9 cellular contexts compared by ENCODE assay signal in genomic region chr16:56191807-56192643, GRCh38. TPM values are rescaled to one million over a fixed set of nuclear protein-coding genes. Genes with fewer than 3 reads are reported as not detected.
DNase-seq lines count a peak whose midpoint lies in the region; ATAC-seq, FAIRE-seq and TF ChIP-seq lines count a peak whose summit lies in the region.
"Had no signal": no experiment of that assay in that cellular context is flagged by ENCODE, and none has a peak within 500 bp of the region (broad histone marks: within the 10 kb centered on the region; RNA-seq: fewer than 3 reads in every experiment).

No MANE protein-coding gene starts in this region.

- in situ Hi-C loops in transverse colon (cut with MboI; ENCODE audit: low pct_ligation_motif_present in 1 of 4, low pct_unique_long_range_greater_than_20kb in 1 of 4, low sequenced_read_pairs in 3 of 4), result no loop called here

- no peak for FAIRE-seq in astrocyte (lab: Jason Lieb, UNC)

- peaks cover 2% of the 10 kb centered on the region for H3K36me3 Mint-ChIP-seq in activated CD4-positive, alpha-beta T cell treated with anti-CD3 and anti-CD28 coated beads, Interleukin-2, amount 10 ng/mL, durations not matched to agents 24 days and 14 days (ENCODE audit: low read depth)
- H3K36me3 Mint-ChIP-seq in astrocyte (ENCODE audit: low read depth, unreplicated experiment) (no peaks in the 10 kb centered on the region), memory B cell (no peaks in the 10 kb centered on the region)

- ATAC-seq in memory B cell (ENCODE audit: low read depth) (no peak), GM21619 (IDR thresholded peaks at IDR 0.05; ENCODE audit: unreplicated experiment) (no peak)

- peaks cover 6% of the 10 kb centered on the region for H3K9me3 Mint-ChIP-seq in activated CD4-positive, alpha-beta T cell treated with anti-CD3 and anti-CD28 coated beads, Interleukin-2, amount 10 ng/mL, durations not matched to agents 24 days and 14 days
- no peaks in the 10 kb centered on the region for H3K9me3 Mint-ChIP-seq in astrocyte (ENCODE audit: unreplicated experiment)
- H3K9me3 Mint-ChIP-seq in memory B cell, result no peaks in the 10 kb centered on the region

- H3K9ac ChIP-seq in astrocyte (ENCODE audit: low read length), result no peak overlapping the region

- H3K27ac ChIP-seq in astrocyte (ENCODE audit: low read depth, low read length), result no peak overlapping the region
- peak overlapping the region; percentile 82 to 91 (median 88) for H3K27ac ChIP-seq in transverse colon

- no peak for TF ChIP-seq POLR2A in transverse colon (IDR thresholded peaks at IDR 0.05)

- H3K79me2 ChIP-seq in astrocyte (ENCODE audit: insufficient read depth, low read length), result no peaks in the 10 kb centered on the region

- H3K27ac Mint-ChIP-seq in activated CD4-positive, alpha-beta T cell treated with anti-CD3 and anti-CD28 coated beads, Interleukin-2, amount 10 ng/mL, durations not matched to agents 24 days and 14 days, result no peak overlapping the region
- H3K27ac Mint-ChIP-seq in astrocyte (ENCODE audit: unreplicated experiment) (no peak overlapping the region), memory B cell (peak overlapping the region; percentile 45)

- H3K4me3 ChIP-seq in astrocyte (ENCODE audit: insufficient read depth, low read depth, low read length) (no peak overlapping the region), transverse colon (peak overlapping the region; percentile 48 to 83 (median 64))

- DNase-seq in activated CD4-positive, alpha-beta T cell treated with anti-CD3 and anti-CD28 coated beads, Interleukin-2, amount 10 ng/mL, durations not matched to agents 24 days and 14 days, result peak; percentile 50
- DNase-seq in activated CD4-positive, alpha-beta T cell treated with anti-CD3 and anti-CD28 coated beads for 1 hour, result no peak
- DNase-seq in astrocyte (ENCODE audit: low read depth) (no peak), memory B cell (ENCODE audit: low spot score in 2 of 2) (no peak), transverse colon (no peak), SW480 (ENCODE audit: low spot score) (no peak), OCI-M1 (lab: John Stamatoyannopoulos, UW) (no peak)

- no peak for TF ChIP-seq EP300 in transverse colon (IDR thresholded peaks at IDR 0.05; ENCODE audit: low read depth)

- H4K20me1 ChIP-seq in astrocyte (ENCODE audit: insufficient read depth, low read length), result no peaks in the 10 kb centered on the region

- peak overlapping the region; percentile 83 for H3K4me3 Mint-ChIP-seq in activated CD4-positive, alpha-beta T cell treated with anti-CD3 and anti-CD28 coated beads, Interleukin-2, amount 10 ng/mL, durations not matched to agents 24 days and 14 days
- peak overlapping the region; percentile 77 for H3K4me3 Mint-ChIP-seq in astrocyte (ENCODE audit: unreplicated experiment)
- H3K4me3 Mint-ChIP-seq in memory B cell, result peak overlapping the region; percentile 90

- H3K4me2 ChIP-seq in astrocyte (ENCODE audit: low read length), result peak overlapping the region; percentile 85

- peaks cover 78% of the 10 kb centered on the region for H3K27me3 Mint-ChIP-seq in activated CD4-positive, alpha-beta T cell treated with anti-CD3 and anti-CD28 coated beads, Interleukin-2, amount 10 ng/mL, durations not matched to agents 24 days and 14 days
- H3K27me3 Mint-ChIP-seq in astrocyte (ENCODE audit: low read depth, unreplicated experiment), result peaks cover 50% of the 10 kb centered on the region
- H3K27me3 Mint-ChIP-seq in memory B cell, result peaks cover 14% of the 10 kb centered on the region

- H3K36me3 ChIP-seq in astrocyte (ENCODE audit: insufficient read depth, low read length) (no peaks in the 10 kb centered on the region), transverse colon (no peaks in the 10 kb centered on the region)

- TF ChIP-seq CTCF in astrocyte (IDR thresholded peaks at IDR 0.05; ENCODE audit: insufficient read depth, low read depth, low read length) (no peak), transverse colon (IDR thresholded peaks at IDR 0.05) (no peak)

- H2AFZ ChIP-seq in astrocyte (ENCODE audit: low read depth, low read length), result no peak overlapping the region

- H3K9me3 ChIP-seq in astrocyte (ENCODE audit: insufficient read depth, low read depth, low read length), result no peaks in the 10 kb centered on the region
- no peaks in the 10 kb centered on the region for H3K9me3 ChIP-seq in transverse colon

- WGBS in transverse colon (ENCODE audit: low coverage in 1 of 2), 2 donors, result 0 to 3% methylated on average over 1 to 49 of the region's 50 CpGs

- H3K4me1 Mint-ChIP-seq in activated CD4-positive, alpha-beta T cell treated with anti-CD3 and anti-CD28 coated beads, Interleukin-2, amount 10 ng/mL, durations not matched to agents 24 days and 14 days, result peaks cover 29% of the 10 kb centered on the region
- no peaks in the 10 kb centered on the region for H3K4me1 Mint-ChIP-seq in astrocyte (ENCODE audit: low read depth, unreplicated experiment)
- H3K4me1 Mint-ChIP-seq in memory B cell, result peaks cover 17% of the 10 kb centered on the region

- H3K4me1 ChIP-seq in astrocyte (ENCODE audit: insufficient read depth, low read length), result peaks cover 3% of the 10 kb centered on the region
- peaks cover 0 to 36% (median 12%) of the 10 kb centered on the region in 4 donors for H3K4me1 ChIP-seq in transverse colon

- peaks cover 58% of the 10 kb centered on the region for H3K27me3 ChIP-seq in astrocyte (ENCODE audit: insufficient read depth, low read length)
- peaks cover 78% of the 10 kb centered on the region for H3K27me3 ChIP-seq in transverse colon

- intact Hi-C loops in activated CD4-positive, alpha-beta T cell treated with anti-CD3 and anti-CD28 coated beads, Interleukin-2, amount 10 ng/mL, durations not matched to agents 24 days and 14 days (cut with micrococcal nuclease), result loop anchor here (10.0 kb wide), 2 partner anchors 233 to 1267 kb away; partner anchors contain the start of gene AMFR
- intact Hi-C loops in transverse colon (cut with DNase I; ENCODE audit: low total_unique reads), result loop anchor here (1.0 to 5.0 kb wide), 2 partner anchors 19 to 75 kb away; no protein-coding TSS in a partner anchor

RNA-seq across cellular contexts. Expression of gene GNAO1, which starts 0.7 kb away (rescaled TPM):
- 2.0 and 2.3 TPM in 2 replicates for total RNA-seq in activated CD4-positive, alpha-beta T cell treated with anti-CD3 and anti-CD28 coated beads, Interleukin-2, amount 10 ng/mL, durations not matched to agents 24 days and 14 days
- total RNA-seq in astrocyte, result 1.7 and 2.8 TPM in 2 replicates
- total RNA-seq in transverse colon, result 10 to 100 TPM in 3 of 4 donors, 1 to 10 TPM in 1; 7.3 to 25.4 (median 11.3) TPM
- total RNA-seq: pulmonary artery endothelial cell had no signal
